Comparison of ENCODE assay signal across 8 cellular contexts in the genomic region with DNA sequence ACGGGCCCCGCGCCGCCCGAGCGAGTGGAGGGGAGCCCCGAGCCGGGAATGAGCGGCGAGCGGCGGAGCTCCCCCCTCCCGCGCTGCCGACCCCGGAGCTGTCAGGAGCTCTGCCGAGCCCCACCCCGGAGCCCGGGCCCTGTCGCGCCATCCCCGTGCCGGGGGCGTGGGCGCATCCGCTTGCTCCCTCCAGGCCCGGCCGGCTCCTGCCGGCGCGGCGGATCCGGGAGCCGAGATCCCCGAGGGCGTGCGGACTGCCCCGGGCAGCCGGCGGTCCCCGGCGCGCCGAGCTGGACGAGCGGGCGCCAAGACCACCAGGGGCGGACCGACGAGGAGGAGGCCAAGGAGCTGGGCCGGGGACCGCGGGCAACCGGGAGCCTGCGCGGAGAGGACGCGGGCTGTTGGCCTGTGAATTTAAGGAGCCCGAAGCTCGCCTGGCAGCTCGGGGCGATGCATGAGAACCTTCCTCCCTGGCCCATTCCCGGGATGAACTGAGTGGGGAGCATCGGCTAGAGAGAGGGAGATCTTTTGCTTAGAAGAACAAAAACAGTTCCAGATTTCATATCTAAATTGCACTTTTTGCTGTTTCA. TPM values are rescaled to one million over a fixed set of nuclear protein-coding genes. Genes with fewer than 3 reads are reported as not detected.
DNase-seq lines count a peak whose midpoint lies in the region; ATAC-seq lines count a peak whose summit lies in the region.

No MANE protein-coding gene starts in this region.

- peaks cover 28 to 60% (median 39%) of the 10 kb centered on the region in 3 donors for H3K27me3 ChIP-seq in skeletal muscle tissue (ENCODE audit: control insufficient read depth in 3 of 3, insufficient read depth in 3 of 3, low read length in 3 of 3)

- no peaks in the 10 kb centered on the region for H3K9me3 Mint-ChIP-seq in activated CD4-positive, alpha-beta T cell treated with anti-CD3 and anti-CD28 coated beads, Interleukin-2, amount 10 ng/mL, durations not matched to agents 7 days and 5 days
- no peaks in the 10 kb centered on the region for H3K9me3 Mint-ChIP-seq in activated T-helper 17 cell treated with anti-CD3 and anti-CD28 coated beads, Interleukin-2, amount 50 U/mL, for 72 hours
- H3K9me3 Mint-ChIP-seq in T-helper 2 cell treated with Interferon-gamma antibody and Interleukin-4, amounts not matched to agents 5 μg/mL and 100 μg/mL, for 36 hours: no peaks in the 10 kb centered on the region

- ATAC-seq in HG02943 (IDR thresholded peaks at IDR 0.05; ENCODE audit: low read depth, unreplicated experiment) (peak; percentile 8), GM18870 (IDR thresholded peaks at IDR 0.05; ENCODE audit: unreplicated experiment) (no peak)
- peak; percentile 33 for ATAC-seq in activated T-helper 17 cell treated with anti-CD3 and anti-CD28 coated beads, Interleukin-2, amount 50 U/mL, for 72 hours (replicated peaks)

- POLR2A ChIA-PET in activated CD4-positive, alpha-beta T cell treated with anti-CD3 and anti-CD28 coated beads, Interleukin-2, amount 10 ng/mL, durations not matched to agents 7 days and 5 days (lab: Charles Lee): no interaction called here

- no peaks in the 10 kb centered on the region for H3K9me3 ChIP-seq in skeletal muscle tissue (ENCODE audit: control insufficient read depth in 3 of 3, low read length in 3 of 3)

- H3K27ac Mint-ChIP-seq in activated CD4-positive, alpha-beta T cell treated with anti-CD3 and anti-CD28 coated beads, Interleukin-2, amount 10 ng/mL, durations not matched to agents 7 days and 5 days: no peak overlapping the region
- no peak overlapping the region for H3K27ac Mint-ChIP-seq in activated T-helper 17 cell treated with anti-CD3 and anti-CD28 coated beads, Interleukin-2, amount 50 U/mL, for 72 hours
- H3K27ac Mint-ChIP-seq in T-helper 2 cell treated with Interferon-gamma antibody and Interleukin-4, amounts not matched to agents 5 μg/mL and 100 μg/mL, for 36 hours: no peak overlapping the region

- H3K27ac ChIP-seq in skeletal muscle tissue (ENCODE audit: low read depth, low read length): no peak overlapping the region

- H3K4me3 ChIP-seq in skeletal muscle tissue (ENCODE audit: low read length in 3 of 3): peak overlapping the region; percentile 35 to 53 (median 45)

- peaks cover 85% of the 10 kb centered on the region for H3K27me3 Mint-ChIP-seq in activated CD4-positive, alpha-beta T cell treated with anti-CD3 and anti-CD28 coated beads, Interleukin-2, amount 10 ng/mL, durations not matched to agents 7 days and 5 days
- H3K27me3 Mint-ChIP-seq in activated T-helper 17 cell treated with anti-CD3 and anti-CD28 coated beads, Interleukin-2, amount 50 U/mL, for 72 hours: peaks cover 52% of the 10 kb centered on the region
- H3K27me3 Mint-ChIP-seq in T-helper 2 cell treated with Interferon-gamma antibody and Interleukin-4, amounts not matched to agents 5 μg/mL and 100 μg/mL, for 36 hours (ENCODE audit: low read depth): peaks cover 86% of the 10 kb centered on the region

- no peak for DNase-seq in activated CD4-positive, alpha-beta T cell treated with anti-CD3 and anti-CD28 coated beads, Interleukin-2, amount 10 ng/mL, durations not matched to agents 7 days and 5 days
- no peak for DNase-seq in activated CD4-positive, alpha-beta T cell treated with anti-CD3 and anti-CD28 coated beads, Interleukin-2, amount 50 U/mL, for 4 hours
- peak; percentile 50 for DNase-seq in hepatic stellate cell (ENCODE audit: low spot score)
- no peak for DNase-seq in T-helper 2 cell treated with Interferon-gamma antibody and Interleukin-4, amounts not matched to agents 5 μg/mL and 100 μg/mL, for 36 hours (ENCODE audit: low spot score)

- peaks cover 21% of the 10 kb centered on the region for H3K4me1 Mint-ChIP-seq in activated CD4-positive, alpha-beta T cell treated with anti-CD3 and anti-CD28 coated beads, Interleukin-2, amount 10 ng/mL, durations not matched to agents 7 days and 5 days
- peaks cover 13% of the 10 kb centered on the region for H3K4me1 Mint-ChIP-seq in activated T-helper 17 cell treated with anti-CD3 and anti-CD28 coated beads, Interleukin-2, amount 50 U/mL, for 72 hours
- peaks cover 14% of the 10 kb centered on the region for H3K4me1 Mint-ChIP-seq in T-helper 2 cell treated with Interferon-gamma antibody and Interleukin-4, amounts not matched to agents 5 μg/mL and 100 μg/mL, for 36 hours (ENCODE audit: low read depth)

- no peaks in the 10 kb centered on the region for H3K36me3 ChIP-seq in skeletal muscle tissue (ENCODE audit: control insufficient read depth in 3 of 3, insufficient read depth in 3 of 3, low read length in 3 of 3)

- CTCF ChIA-PET in activated CD4-positive, alpha-beta T cell treated with anti-CD3 and anti-CD28 coated beads, Interleukin-2, amount 10 ng/mL, durations not matched to agents 7 days and 5 days (lab: Charles Lee): no interaction called here

- H3K4me3 Mint-ChIP-seq in activated CD4-positive, alpha-beta T cell treated with anti-CD3 and anti-CD28 coated beads, Interleukin-2, amount 10 ng/mL, durations not matched to agents 7 days and 5 days: peak overlapping the region; percentile 27
- H3K4me3 Mint-ChIP-seq in activated T-helper 17 cell treated with anti-CD3 and anti-CD28 coated beads, Interleukin-2, amount 50 U/mL, for 72 hours: peak overlapping the region; percentile 85
- H3K4me3 Mint-ChIP-seq in T-helper 2 cell treated with Interferon-gamma antibody and Interleukin-4, amounts not matched to agents 5 μg/mL and 100 μg/mL, for 36 hours: no peak overlapping the region

- no peaks in the 10 kb centered on the region for H3K36me3 Mint-ChIP-seq in activated CD4-positive, alpha-beta T cell treated with anti-CD3 and anti-CD28 coated beads, Interleukin-2, amount 10 ng/mL, durations not matched to agents 7 days and 5 days (ENCODE audit: low read depth)
- H3K36me3 Mint-ChIP-seq in activated T-helper 17 cell treated with anti-CD3 and anti-CD28 coated beads, Interleukin-2, amount 50 U/mL, for 72 hours (ENCODE audit: low read depth): peaks cover 6% of the 10 kb centered on the region
- peaks cover 1% of the 10 kb centered on the region for H3K36me3 Mint-ChIP-seq in T-helper 2 cell treated with Interferon-gamma antibody and Interleukin-4, amounts not matched to agents 5 μg/mL and 100 μg/mL, for 36 hours (ENCODE audit: low read depth)

- peaks cover 15 to 28% (median 23%) of the 10 kb centered on the region in 3 donors for H3K4me1 ChIP-seq in skeletal muscle tissue (ENCODE audit: control insufficient read depth in 3 of 3, insufficient read depth in 3 of 3, low read length in 3 of 3)

- H3K9ac ChIP-seq in skeletal muscle tissue (ENCODE audit: low read depth in 1 of 3, low read length in 3 of 3): peak overlapping the region in 1 of 3 donors; percentile 41

RNA-seq across cellular contexts. Expression of gene PTHLH, which starts 2.0 kb away (rescaled TPM):
- total RNA-seq in activated CD4-positive, alpha-beta T cell treated with anti-CD3 and anti-CD28 coated beads, Interleukin-2, amount 10 ng/mL, durations not matched to agents 7 days and 5 days: not detected
- total RNA-seq in activated T-helper 17 cell treated with anti-CD3 and anti-CD28 coated beads, Interleukin-2, amount 50 U/mL, for 72 hours: not detected
- total RNA-seq in skeletal muscle tissue: 0.52 TPM
